In the genomic region with DNA sequence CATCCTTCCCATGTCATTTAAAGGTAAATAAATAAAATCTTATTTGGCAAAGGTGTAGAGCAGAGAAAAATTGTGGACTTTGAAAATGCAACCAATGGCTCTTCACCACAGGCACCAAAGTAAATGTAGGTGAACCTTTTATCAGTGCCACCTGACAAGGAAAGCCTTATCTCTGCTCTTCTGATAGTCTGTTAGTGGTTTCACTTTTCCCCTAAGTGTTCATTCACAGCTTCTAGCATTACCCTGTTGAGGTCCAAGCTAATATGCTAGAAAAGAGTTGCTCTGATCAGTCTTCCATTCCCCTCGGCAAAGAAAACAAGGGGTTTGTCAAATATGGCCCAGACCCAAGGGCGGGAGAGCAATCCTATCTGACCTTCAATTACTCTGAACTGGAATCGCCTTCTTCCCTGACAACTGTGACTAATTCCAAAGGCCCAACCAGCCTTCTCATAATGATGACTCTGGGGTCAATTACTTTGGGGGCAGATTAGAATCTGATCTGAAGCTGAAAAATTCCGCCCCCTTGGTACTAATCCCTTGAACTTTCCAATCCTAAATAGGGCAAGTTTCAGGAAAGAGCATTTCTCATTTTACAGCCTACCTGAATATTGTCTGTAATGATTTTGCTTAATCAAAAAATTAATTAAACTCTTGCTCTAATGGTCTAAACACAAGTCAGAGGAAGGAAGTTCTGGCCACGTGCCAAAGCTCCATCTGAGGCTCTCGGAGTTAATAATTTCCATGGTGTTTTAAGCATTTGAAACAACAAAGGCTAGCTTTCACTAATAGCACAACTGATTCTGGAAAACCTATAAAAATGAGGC, we compare ENCODE assay signal across 11 cellular contexts. TPM values are rescaled to one million over a fixed set of nuclear protein-coding genes. Genes with fewer than 3 reads are reported as not detected.
DNase-seq lines count a peak whose midpoint lies in the region; FAIRE-seq and TF ChIP-seq lines count a peak whose summit lies in the region.
"Had no signal": no experiment of that assay in that cellular context is flagged by ENCODE, and none has a peak within 500 bp of the region (broad histone marks: within the 10 kb centered on the region; RNA-seq: fewer than 3 reads in every experiment).

No MANE protein-coding gene starts in this region.

- TF ChIP-seq EP300 in esophagus muscularis mucosa (IDR thresholded peaks at IDR 0.05): no peak

- H3K9me3 ChIP-seq in BE2C: no peaks in the 10 kb centered on the region
- no peaks in the 10 kb centered on the region for H3K9me3 ChIP-seq in KOPT-K1 (ENCODE audit: insufficient read depth, low read length, poor library complexity, severe bottlenecking)
- H3K9me3 ChIP-seq in esophagus muscularis mucosa: no peaks in the 10 kb centered on the region
- H3K9me3 ChIP-seq in mesodermal cell (ENCODE audit: control insufficient read depth, low read length): no peaks in the 10 kb centered on the region

- no peak for TF ChIP-seq POLR2A in esophagus muscularis mucosa (IDR thresholded peaks at IDR 0.05; ENCODE audit: low read depth)

- DNase-seq in BE2C (peak; percentile 69), esophagus muscularis mucosa (ENCODE audit: extremely low spot score) (peak; percentile 89), GM19240 (ENCODE audit: insufficient read length, low spot score) (no peak), mesenteric fat pad (ENCODE audit: low spot score) (no peak), D721Med (ENCODE audit: insufficient read length, low spot score) (no peak)
- DNase-seq in effector CD8-positive, alpha-beta T cell (lab: John Stamatoyannopoulos, UW): no peak
- DNase-seq: naive B cell, NCI-H1694 had no signal

- peaks cover 8% of the 10 kb centered on the region for H3K4me1 ChIP-seq in BE2C
- peaks cover 13 to 38% (median 32%) of the 10 kb centered on the region in 4 donors for H3K4me1 ChIP-seq in esophagus muscularis mucosa
- peaks cover 10% of the 10 kb centered on the region for H3K4me1 ChIP-seq in mesodermal cell (ENCODE audit: control insufficient read depth, insufficient read depth, low read length, poor library complexity, severe bottlenecking)

- TF ChIP-seq CTCF in BE2C (IDR thresholded peaks at IDR 0.05; ENCODE audit: low read depth, low read length) (no peak), esophagus muscularis mucosa (IDR thresholded peaks at IDR 0.05) (no peak), D721Med (IDR thresholded peaks at IDR 0.05; ENCODE audit: insufficient read depth, missing control alignments) (no peak)

- H3K4me3 ChIP-seq in BE2C (ENCODE audit: low read depth, low read length) (peak overlapping the region; percentile 19; the same call in 1 of the 2 replicates), esophagus muscularis mucosa (no peak overlapping the region), mesodermal cell (ENCODE audit: extremely low read depth, insufficient read depth, low read length, poor library complexity, severe bottlenecking) (no peak overlapping the region)
- H3K4me3 ChIP-seq: dorsolateral prefrontal cortex had no signal

- no peaks in the 10 kb centered on the region for H3K36me3 ChIP-seq in BE2C
- no peaks in the 10 kb centered on the region for H3K36me3 ChIP-seq in KOPT-K1 (ENCODE audit: insufficient read depth, low read length)
- H3K36me3 ChIP-seq in esophagus muscularis mucosa: no peaks in the 10 kb centered on the region
- no peaks in the 10 kb centered on the region for H3K36me3 ChIP-seq in mesodermal cell (ENCODE audit: control insufficient read depth, insufficient read depth, low read length)

- H3K27ac ChIP-seq in KOPT-K1 (ENCODE audit: low read depth, low read length, poor library complexity, severe bottlenecking): peak overlapping the region; percentile 17
- peak overlapping the region in 3 of 4 donors; percentile 0 to 16 (median 16) for H3K27ac ChIP-seq in esophagus muscularis mucosa (replicated peaks in 1 of 4)
- H3K27ac ChIP-seq in mesodermal cell (ENCODE audit: low read depth, low read length, severe bottlenecking): peak overlapping the region; percentile 16
- H3K27ac ChIP-seq: dorsolateral prefrontal cortex had no signal

- H3K27me3 ChIP-seq in BE2C (no peaks in the 10 kb centered on the region), esophagus muscularis mucosa (no peaks in the 10 kb centered on the region)
- H3K27me3 ChIP-seq: dorsolateral prefrontal cortex had no signal

- 62% methylated on average over 6 of the region's 6 CpGs for WGBS in esophagus muscularis mucosa
- 71 to 100% methylated on average over 2 to 3 of the region's 6 CpGs for WGBS in mesodermal cell (ENCODE audit: insufficient coverage in 2 of 2), 2 experiments

- intact Hi-C loops in esophagus muscularis mucosa (cut with DNase I): loop anchor here (10.0 kb wide), 2 partner anchors 109 to 139 kb away; a partner anchor contains a TSS

- FAIRE-seq in D721Med (lab: Jason Lieb, UNC): no peak

RNA-seq across cellular contexts. Expression of a gene that starts 52.4 kb away (rescaled TPM):
- 6.5 TPM for polyA plus RNA-seq in BE2C (2012; ENCODE audit: insufficient read depth, insufficient read length, low read depth)
- total RNA-seq in esophagus muscularis mucosa: 10 to 100 TPM; 28.5 to 42.6 (median 31.4) TPM
- polyA plus RNA-seq in mesodermal cell (2013, experiment 1 of 2): 16.3 TPM
- polyA plus RNA-seq in mesodermal cell (2013, experiment 2 of 2): 12.1 TPM
- 13.8 TPM for total RNA-seq in mesenteric fat pad

Comparison
In these comparisons a context has a peak if more than half of its experiments do, and no peak if none do; other contexts are left out.
1. DNase-seq: peak in BE2C (single experiment) and esophagus muscularis mucosa (single experiment); none in GM19240 (single experiment), mesenteric fat pad (single experiment), D721Med (single experiment) and effector CD8-positive, alpha-beta T cell (single experiment).
2. Peak in every context shown above with its lines, with median percentiles within 50 percentile points of each other: H3K27ac ChIP-seq.